Comparison of ENCODE assay signal across 9 cellular contexts in the genomic region with DNA sequence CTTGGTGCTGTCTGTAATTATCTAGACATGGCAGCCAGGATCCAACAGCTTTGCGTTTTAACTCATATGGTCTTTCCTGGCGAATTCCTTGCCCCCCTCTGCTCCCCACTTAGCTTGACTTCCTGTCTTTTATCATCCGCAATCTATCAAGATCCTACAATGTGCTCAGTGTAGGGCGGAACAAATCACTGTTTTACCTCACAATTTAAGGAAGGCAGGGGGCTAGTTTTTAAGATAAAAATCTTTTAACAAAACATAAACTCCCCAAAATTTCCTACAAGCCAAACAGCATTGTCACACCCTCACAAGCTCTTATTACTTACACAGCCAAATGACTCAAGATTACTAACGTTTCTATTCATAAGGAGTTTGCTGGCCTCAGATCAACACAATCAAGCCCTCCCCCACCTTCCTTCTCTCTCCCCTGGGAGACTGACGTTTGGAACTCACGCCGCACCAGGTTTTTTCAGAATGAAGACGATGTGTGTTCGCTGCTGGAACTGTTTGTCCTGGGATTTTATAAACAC. TPM values are rescaled to one million over a fixed set of nuclear protein-coding genes. Genes with fewer than 3 reads are reported as not detected.
DNase-seq lines count a peak whose midpoint lies in the region; ATAC-seq and TF ChIP-seq lines count a peak whose summit lies in the region.
"Had no signal": no experiment of that assay in that cellular context is flagged by ENCODE, and none has a peak within 500 bp of the region (broad histone marks: within the 10 kb centered on the region; RNA-seq: fewer than 3 reads in every experiment).

No MANE protein-coding gene starts in this region.

- H3K36me3 ChIP-seq in HCT116 (ENCODE audit: control insufficient read depth in 1 of 2, insufficient read depth in 2 of 2, low read length in 2 of 2) (no peaks in the 10 kb centered on the region), iPS-18a (ENCODE audit: control insufficient read depth, low read depth, low read length) (no peaks in the 10 kb centered on the region)

- peaks cover 43% of the 10 kb centered on the region for H3K27me3 Mint-ChIP-seq in activated naive CD8-positive, alpha-beta T cell treated with anti-CD3 and anti-CD28 coated beads, Interleukin-2, amount 50 U/mL, for 24 hours
- H3K27me3 Mint-ChIP-seq in stimulated activated naive CD8-positive, alpha-beta T cell treated with anti-CD3 and anti-CD28 coated beads, Interleukin-15, amount 100 ng/mL, for 72 hours = peaks cover 60% of the 10 kb centered on the region

- peak overlapping the region; percentile 79 for H3K27ac Mint-ChIP-seq in activated naive CD8-positive, alpha-beta T cell treated with anti-CD3 and anti-CD28 coated beads, Interleukin-2, amount 50 U/mL, for 24 hours
- H3K27ac Mint-ChIP-seq in stimulated activated naive CD8-positive, alpha-beta T cell treated with anti-CD3 and anti-CD28 coated beads, Interleukin-15, amount 100 ng/mL, for 72 hours = peak overlapping the region in 1 of 2 donors; percentile 81
- H3K27ac Mint-ChIP-seq: dendritic cell treated with granulocyte-macrophage colony-stimulating factor and Interleukin-4, amounts not matched to agents 40 ng/mL and 50 ng/mL, for 4 days had no signal

- H3K9ac ChIP-seq in HCT116 (ENCODE audit: low read length) (no peak overlapping the region), iPS-18a (ENCODE audit: low read length) (peak overlapping the region; percentile 49)

- H3K4me3 Mint-ChIP-seq in activated naive CD8-positive, alpha-beta T cell treated with anti-CD3 and anti-CD28 coated beads, Interleukin-2, amount 50 U/mL, for 24 hours = peak overlapping the region; percentile 76
- H3K4me3 Mint-ChIP-seq in stimulated activated naive CD8-positive, alpha-beta T cell treated with anti-CD3 and anti-CD28 coated beads, Interleukin-15, amount 100 ng/mL, for 72 hours = peak overlapping the region; percentile 13 to 66

- no peaks in the 10 kb centered on the region for H3K36me3 Mint-ChIP-seq in activated naive CD8-positive, alpha-beta T cell treated with anti-CD3 and anti-CD28 coated beads, Interleukin-2, amount 50 U/mL, for 24 hours (ENCODE audit: low read depth)

- intact Hi-C loops in HCT116 (cut with micrococcal nuclease) = no loop called here

- H3K79me2 ChIP-seq in HCT116 (ENCODE audit: insufficient read depth, low read length) = no peaks in the 10 kb centered on the region

- no peaks in the 10 kb centered on the region for H3K9me3 Mint-ChIP-seq in activated naive CD8-positive, alpha-beta T cell treated with anti-CD3 and anti-CD28 coated beads, Interleukin-2, amount 50 U/mL, for 24 hours
- no peaks in the 10 kb centered on the region for H3K9me3 Mint-ChIP-seq in stimulated activated naive CD8-positive, alpha-beta T cell treated with anti-CD3 and anti-CD28 coated beads, Interleukin-15, amount 100 ng/mL, for 72 hours
- H3K9me3 Mint-ChIP-seq: dendritic cell treated with granulocyte-macrophage colony-stimulating factor and Interleukin-4, amounts not matched to agents 40 ng/mL and 50 ng/mL, for 4 days had no signal

- no peak overlapping the region for H2AFZ ChIP-seq in HCT116 (ENCODE audit: low read depth, low read length, poor library complexity, severe bottlenecking)

- H3K4me2 ChIP-seq in HCT116 (ENCODE audit: low read length) = peak overlapping the region; percentile 90; the same call in 1 of the 2 replicates

- POLR2A ChIA-PET in HCT116 (lab: Charles Lee) = no interaction called here

- no peak overlapping the region for H3K27ac ChIP-seq in HCT116 (ENCODE audit: low read depth, low read length)
- H3K27ac ChIP-seq in iPS-18a (ENCODE audit: low read length) = peak overlapping the region; percentile 60

- no peak for TF ChIP-seq RAD21 in HCT116 (IDR thresholded peaks at IDR 0.05; ENCODE audit: low read depth)

- H3K27me3 ChIP-seq in HCT116 (ENCODE audit: insufficient read depth, low read length) (no peaks in the 10 kb centered on the region), iPS-18a (ENCODE audit: control insufficient read depth, insufficient read depth, low read length) (peaks cover 8% of the 10 kb centered on the region)

- H4K20me1 ChIP-seq in HCT116 (ENCODE audit: insufficient read depth) = no peaks in the 10 kb centered on the region

- TF ChIP-seq POLR2A in HCT116 (IDR thresholded peaks at IDR 0.05; ENCODE audit: borderline replicate concordance, extremely low read depth, insufficient read depth, insufficient read length) = no peak

- no peak for ATAC-seq in HCT116
- ATAC-seq in activated naive CD8-positive, alpha-beta T cell treated with anti-CD3 and anti-CD28 coated beads, Interleukin-2, amount 50 U/mL, for 24 hours = no peak
- no peak for ATAC-seq in stimulated activated naive CD8-positive, alpha-beta T cell treated with anti-CD3 and anti-CD28 coated beads, Interleukin-15, amount 100 ng/mL, for 72 hours
- no peak for ATAC-seq in HG02938 (IDR thresholded peaks at IDR 0.05; ENCODE audit: unreplicated experiment)

- H3K9me3 ChIP-seq in HCT116 (ENCODE audit: control insufficient read depth in 1 of 2, insufficient read depth in 1 of 2, low read depth in 1 of 2, low read length in 2 of 2) (no peaks in the 10 kb centered on the region), iPS-18a (ENCODE audit: control insufficient read depth, low read depth, low read length) (no peaks in the 10 kb centered on the region)

- no peak for TF ChIP-seq CTCF in HCT116 (IDR thresholded peaks at IDR 0.05 in 2 of 3, conservative IDR thresholded peaks at IDR 0.05 in 1 of 3; ENCODE audit: borderline replicate concordance in 1 of 3, insufficient read depth in 1 of 3, low read depth in 2 of 3, low read length in 2 of 3)

- H3K4me1 ChIP-seq in HCT116 (ENCODE audit: control insufficient read depth in 1 of 2, insufficient read depth in 2 of 2, low read length in 2 of 2) (peaks cover 9 to 17% of the 10 kb centered on the region in 2 experiments; a peak in 3 of 4 replicates), iPS-18a (ENCODE audit: control insufficient read depth, low read depth, low read length) (no peaks in the 10 kb centered on the region)

- CTCF ChIA-PET in HCT116 (lab: Charles Lee) = no interaction called here

- DNase-seq in AG08395 (ENCODE audit: low spot score) = peak; percentile 71
- no peak for DNase-seq in HCT116 (ENCODE audit: low read depth, low spot score)
- DNase-seq in activated naive CD8-positive, alpha-beta T cell treated with anti-CD3 and anti-CD28 coated beads, Interleukin-2, amount 50 U/mL, for 24 hours = no peak
- no peak for DNase-seq in stimulated activated naive CD8-positive, alpha-beta T cell treated with anti-CD3 and anti-CD28 coated beads, Interleukin-15, amount 100 ng/mL, for 72 hours
- DNase-seq in activated T-cell treated with anti-CD3 and anti-CD28 coated beads, Interleukin-2, amount 50 U/mL, for 48 hours = no peak
- DNase-seq in T-helper 9 cell = no peak

- H3K4me3 ChIP-seq in HCT116 (replicated peaks in 1 of 2; ENCODE audit: low read depth in 1 of 2, low read length in 2 of 2) (no peak overlapping the region), iPS-18a (ENCODE audit: low read length) (peak overlapping the region; percentile 70)

- no TSS peak for BruUV-seq in HCT116 (replicated peaks; lab: Mats Ljungman, UMichigan)

- peaks cover 30% of the 10 kb centered on the region for H3K4me1 Mint-ChIP-seq in activated naive CD8-positive, alpha-beta T cell treated with anti-CD3 and anti-CD28 coated beads, Interleukin-2, amount 50 U/mL, for 24 hours
- H3K4me1 Mint-ChIP-seq in stimulated activated naive CD8-positive, alpha-beta T cell treated with anti-CD3 and anti-CD28 coated beads, Interleukin-15, amount 100 ng/mL, for 72 hours = peaks cover 26% of the 10 kb centered on the region

- RAD21 ChIA-PET in HCT116 (lab: Charles Lee; ENCODE audit: low non-redundant PET in 1 of 2, low total read pairs in 2 of 2, uncharacterized antibody in 2 of 2, unreplicated experiment in 2 of 2) = no interaction called here

- no peaks in the 10 kb centered on the region for H3K9me2 ChIP-seq in HCT116 (ENCODE audit: insufficient read depth)

TF ChIP-seq in HCT116, 20 proteins besides CTCF, POLR2A, EP300 and RAD21:
- no peak for TF ChIP-seq REST (IDR thresholded peaks at IDR 0.05; ENCODE audit: low read depth)

RNA-seq across cellular contexts. Expression of gene CDK14, which starts 1.3 kb away (rescaled TPM):
- total RNA-seq in HCT116 (2021; ENCODE audit: unreplicated experiment) = 10.2 TPM
- polyA plus RNA-seq in HCT116 (2012) = 1.3 and 1.9 TPM in 2 replicates
